1 cellular context compared by ENCODE assay signal in the genomic region with DNA sequence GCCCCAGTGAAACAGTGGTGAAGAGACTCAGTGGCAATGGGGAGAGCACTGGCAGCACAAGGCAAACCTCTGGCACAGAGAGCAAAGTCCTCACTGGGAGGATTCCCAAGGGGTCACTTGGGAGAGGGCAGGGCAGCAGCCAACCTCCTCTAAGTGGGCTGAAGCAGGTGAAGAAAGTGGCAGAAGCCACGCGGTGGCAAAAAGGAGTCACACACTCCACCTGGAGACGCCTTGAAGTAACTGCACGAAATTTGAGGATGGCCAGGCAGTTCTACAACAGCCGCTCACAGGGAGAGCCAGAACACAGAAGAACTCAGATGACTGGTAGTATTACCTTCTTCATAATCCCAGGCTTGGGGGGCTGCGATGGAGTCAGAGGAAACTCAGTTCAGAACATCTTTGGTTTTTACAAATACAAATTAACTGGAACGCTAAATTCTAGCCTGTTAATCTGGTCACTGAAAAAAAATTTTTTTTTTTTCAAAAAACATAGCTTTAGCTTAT.
TF ChIP-seq lines count a peak whose summit lies in the region.

No MANE protein-coding gene starts in this region.

TF ChIP-seq in GM12878, 131 proteins besides CTCF, POLR2A, EP300 and RAD21:
- TF ChIP-seq ZNF217 (IDR thresholded peaks at IDR 0.05) (no peak), MEF2A (IDR thresholded peaks at IDR 0.05; ENCODE audit: insufficient read depth, low read depth, low read length) (no peak), RBBP5 (conservative IDR thresholded peaks at IDR 0.05) (no peak), MXI1 (IDR thresholded peaks at IDR 0.05; ENCODE audit: low read depth, low read length) (0 out of 2 replicates have a peak, but pooled peaks have one; percentile 17), POLR2AphosphoS2 (IDR thresholded peaks at IDR 0.05; ENCODE audit: low read depth, low read length) (no peak), SMC3 (IDR thresholded peaks at IDR 0.05; ENCODE audit: borderline replicate concordance, low read length) (peak; percentile 91), MYB (IDR thresholded peaks at IDR 0.05; ENCODE audit: borderline replicate concordance, low read depth, low read length) (no peak), GATAD2B (conservative IDR thresholded peaks at IDR 0.05; ENCODE audit: low read depth) (no peak), YY1 (IDR thresholded peaks at IDR 0.05; ENCODE audit: low read depth, low read length) (peak; percentile 37; the same call in 1 of the 2 replicates), CBFB (IDR thresholded peaks at IDR 0.05; ENCODE audit: low read depth) (no peak), MEF2B (IDR thresholded peaks at IDR 0.05; ENCODE audit: partially characterized antibody, poor library complexity, severe bottlenecking) (no peak), ZNF274 (IDR thresholded peaks at IDR 0.05; ENCODE audit: insufficient read depth, insufficient read length) (no peak), ZNF384 (IDR thresholded peaks at IDR 0.05; ENCODE audit: borderline replicate concordance, low read depth, low read length) (no peak), CBX3 (IDR thresholded peaks at IDR 0.05; ENCODE audit: borderline replicate concordance, low read depth) (no peak), ZNF24 (IDR thresholded peaks at IDR 0.05) (no peak)
- TF ChIP-seq, protein P1, sequence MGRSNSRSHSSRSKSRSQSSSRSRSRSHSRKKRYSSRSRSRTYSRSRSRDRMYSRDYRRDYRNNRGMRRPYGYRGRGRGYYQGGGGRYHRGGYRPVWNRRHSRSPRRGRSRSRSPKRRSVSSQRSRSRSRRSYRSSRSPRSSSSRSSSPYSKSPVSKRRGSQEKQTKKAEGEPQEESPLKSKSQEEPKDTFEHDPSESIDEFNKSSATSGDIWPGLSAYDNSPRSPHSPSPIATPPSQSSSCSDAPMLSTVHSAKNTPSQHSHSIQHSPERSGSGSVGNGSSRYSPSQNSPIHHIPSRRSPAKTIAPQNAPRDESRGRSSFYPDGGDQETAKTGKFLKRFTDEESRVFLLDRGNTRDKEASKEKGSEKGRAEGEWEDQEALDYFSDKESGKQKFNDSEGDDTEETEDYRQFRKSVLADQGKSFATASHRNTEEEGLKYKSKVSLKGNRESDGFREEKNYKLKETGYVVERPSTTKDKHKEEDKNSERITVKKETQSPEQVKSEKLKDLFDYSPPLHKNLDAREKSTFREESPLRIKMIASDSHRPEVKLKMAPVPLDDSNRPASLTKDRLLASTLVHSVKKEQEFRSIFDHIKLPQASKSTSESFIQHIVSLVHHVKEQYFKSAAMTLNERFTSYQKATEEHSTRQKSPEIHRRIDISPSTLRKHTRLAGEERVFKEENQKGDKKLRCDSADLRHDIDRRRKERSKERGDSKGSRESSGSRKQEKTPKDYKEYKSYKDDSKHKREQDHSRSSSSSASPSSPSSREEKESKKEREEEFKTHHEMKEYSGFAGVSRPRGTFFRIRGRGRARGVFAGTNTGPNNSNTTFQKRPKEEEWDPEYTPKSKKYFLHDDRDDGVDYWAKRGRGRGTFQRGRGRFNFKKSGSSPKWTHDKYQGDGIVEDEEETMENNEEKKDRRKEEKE (IDR thresholded peaks at IDR 0.05): no peak
- TF ChIP-seq, protein P2, sequence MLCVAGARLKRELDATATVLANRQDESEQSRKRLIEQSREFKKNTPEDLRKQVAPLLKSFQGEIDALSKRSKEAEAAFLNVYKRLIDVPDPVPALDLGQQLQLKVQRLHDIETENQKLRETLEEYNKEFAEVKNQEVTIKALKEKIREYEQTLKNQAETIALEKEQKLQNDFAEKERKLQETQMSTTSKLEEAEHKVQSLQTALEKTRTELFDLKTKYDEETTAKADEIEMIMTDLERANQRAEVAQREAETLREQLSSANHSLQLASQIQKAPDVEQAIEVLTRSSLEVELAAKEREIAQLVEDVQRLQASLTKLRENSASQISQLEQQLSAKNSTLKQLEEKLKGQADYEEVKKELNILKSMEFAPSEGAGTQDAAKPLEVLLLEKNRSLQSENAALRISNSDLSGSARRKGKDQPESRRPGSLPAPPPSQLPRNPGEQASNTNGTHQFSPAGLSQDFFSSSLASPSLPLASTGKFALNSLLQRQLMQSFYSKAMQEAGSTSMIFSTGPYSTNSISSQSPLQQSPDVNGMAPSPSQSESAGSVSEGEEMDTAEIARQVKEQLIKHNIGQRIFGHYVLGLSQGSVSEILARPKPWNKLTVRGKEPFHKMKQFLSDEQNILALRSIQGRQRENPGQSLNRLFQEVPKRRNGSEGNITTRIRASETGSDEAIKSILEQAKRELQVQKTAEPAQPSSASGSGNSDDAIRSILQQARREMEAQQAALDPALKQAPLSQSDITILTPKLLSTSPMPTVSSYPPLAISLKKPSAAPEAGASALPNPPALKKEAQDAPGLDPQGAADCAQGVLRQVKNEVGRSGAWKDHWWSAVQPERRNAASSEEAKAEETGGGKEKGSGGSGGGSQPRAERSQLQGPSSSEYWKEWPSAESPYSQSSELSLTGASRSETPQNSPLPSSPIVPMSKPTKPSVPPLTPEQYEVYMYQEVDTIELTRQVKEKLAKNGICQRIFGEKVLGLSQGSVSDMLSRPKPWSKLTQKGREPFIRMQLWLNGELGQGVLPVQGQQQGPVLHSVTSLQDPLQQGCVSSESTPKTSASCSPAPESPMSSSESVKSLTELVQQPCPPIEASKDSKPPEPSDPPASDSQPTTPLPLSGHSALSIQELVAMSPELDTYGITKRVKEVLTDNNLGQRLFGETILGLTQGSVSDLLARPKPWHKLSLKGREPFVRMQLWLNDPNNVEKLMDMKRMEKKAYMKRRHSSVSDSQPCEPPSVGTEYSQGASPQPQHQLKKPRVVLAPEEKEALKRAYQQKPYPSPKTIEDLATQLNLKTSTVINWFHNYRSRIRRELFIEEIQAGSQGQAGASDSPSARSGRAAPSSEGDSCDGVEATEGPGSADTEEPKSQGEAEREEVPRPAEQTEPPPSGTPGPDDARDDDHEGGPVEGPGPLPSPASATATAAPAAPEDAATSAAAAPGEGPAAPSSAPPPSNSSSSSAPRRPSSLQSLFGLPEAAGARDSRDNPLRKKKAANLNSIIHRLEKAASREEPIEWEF (IDR thresholded peaks at IDR 0.05; ENCODE audit: insufficient replicate concordance, low read depth, low read length): no peak
